8 cellular contexts compared by ENCODE assay signal in genomic region chr19:48835734-48836088, GRCh38. TPM values are rescaled to one million over a fixed set of nuclear protein-coding genes. Genes with fewer than 3 reads are reported as not detected.
DNase-seq lines count a peak whose midpoint lies in the region; ATAC-seq, FAIRE-seq and TF ChIP-seq lines count a peak whose summit lies in the region.

No MANE protein-coding gene starts in this region.

- FAIRE-seq in bronchial epithelial cell (lab: Jason Lieb, UNC) = no peak

- H3K9me3 ChIP-seq in WERI-Rb-1 (ENCODE audit: severe bottlenecking) = no peaks in the 10 kb centered on the region

- H3K4me3 ChIP-seq in WERI-Rb-1 (ENCODE audit: low read depth, low read length) = peak overlapping the region; percentile 65
- peak overlapping the region; percentile 36 for H3K4me3 ChIP-seq in bronchial epithelial cell (ENCODE audit: low read depth, low read length)

- H3K36me3 ChIP-seq in WERI-Rb-1 (peaks cover 2% of the 10 kb centered on the region; the same call in 1 of the 2 replicates), bronchial epithelial cell (ENCODE audit: control insufficient read depth, insufficient read depth, low read length) (no peaks in the 10 kb centered on the region)

- ATAC-seq in HG02981 (IDR thresholded peaks at IDR 0.05; ENCODE audit: unreplicated experiment) (peak; percentile 71), GM18858 (IDR thresholded peaks at IDR 0.05; ENCODE audit: unreplicated experiment) (no peak)

- TF ChIP-seq CTCF in GM12801 (IDR thresholded peaks at IDR 0.05; ENCODE audit: extremely low read depth, insufficient read length) (peak; percentile 30), WERI-Rb-1 (IDR thresholded peaks at IDR 0.05; ENCODE audit: low read depth, low read length) (peak; percentile 84), bronchial epithelial cell (IDR thresholded peaks at IDR 0.05; ENCODE audit: insufficient read depth, low read length, severe bottlenecking) (peak; percentile 97)

- peak; percentile 86 for DNase-seq in NCI-H2196 treated with DMSO at 0.1 percent for 48 hours (lab: John Stamatoyannopoulos, UW; ENCODE audit: unreplicated experiment)
- DNase-seq in WERI-Rb-1 = peak; percentile 95
- peak; percentile 75 for DNase-seq in bronchial epithelial cell (ENCODE audit: low read depth)
- peak; percentile 90 for DNase-seq in inferior parietal cortex (ENCODE audit: extremely low spot score)
- DNase-seq in smooth muscle cell of the brain vasculature (ENCODE audit: low read depth, low spot score) = peak; percentile 44

- peak overlapping the region; percentile 43 for H3K27ac ChIP-seq in WERI-Rb-1

- H3K27me3 ChIP-seq in WERI-Rb-1 (ENCODE audit: insufficient read depth, low read depth, severe bottlenecking) (no peaks in the 10 kb centered on the region), bronchial epithelial cell (ENCODE audit: control insufficient read depth, insufficient read depth, low read length) (no peaks in the 10 kb centered on the region)

RNA-seq across cellular contexts. Expression of gene HSD17B14, which starts 0.6 kb away (rescaled TPM):
- total RNA-seq in bronchial epithelial cell = 1.3 and 1.9 TPM in 2 replicates

RNA-seq across cellular contexts. Expression of gene BCAT2, which starts 24.9 kb away (rescaled TPM):
- total RNA-seq in bronchial epithelial cell = 14.0 and 21.3 TPM in 2 replicates

RNA-seq across cellular contexts. Expression of gene PLEKHA4, which starts 32.7 kb away (rescaled TPM):
- 0.79 and 2.2 TPM in 2 replicates for total RNA-seq in bronchial epithelial cell

RNA-seq across cellular contexts. Expression of gene PPP1R15A, which starts 36.5 kb away (rescaled TPM):
- total RNA-seq in bronchial epithelial cell = 118 and 168 TPM in 2 replicates

Comparison
In these comparisons a context has a peak if more than half of its experiments do, and no peak if none do; other contexts are left out.
1. CTCF ChIP-seq: peak in every context shown above with its lines; median percentile 97 in bronchial epithelial cell; 84 in WERI-Rb-1; 30 in GM12801.
2. DNase-seq: peak in every context shown above with its lines; median percentile 95 in WERI-Rb-1; 90 in inferior parietal cortex; 86 in NCI-H2196 treated with DMSO at 0.1 percent for 48 hours; 75 in bronchial epithelial cell; 44 in smooth muscle cell of the brain vasculature.